8 cellular contexts compared by ENCODE assay signal in the genomic region with DNA sequence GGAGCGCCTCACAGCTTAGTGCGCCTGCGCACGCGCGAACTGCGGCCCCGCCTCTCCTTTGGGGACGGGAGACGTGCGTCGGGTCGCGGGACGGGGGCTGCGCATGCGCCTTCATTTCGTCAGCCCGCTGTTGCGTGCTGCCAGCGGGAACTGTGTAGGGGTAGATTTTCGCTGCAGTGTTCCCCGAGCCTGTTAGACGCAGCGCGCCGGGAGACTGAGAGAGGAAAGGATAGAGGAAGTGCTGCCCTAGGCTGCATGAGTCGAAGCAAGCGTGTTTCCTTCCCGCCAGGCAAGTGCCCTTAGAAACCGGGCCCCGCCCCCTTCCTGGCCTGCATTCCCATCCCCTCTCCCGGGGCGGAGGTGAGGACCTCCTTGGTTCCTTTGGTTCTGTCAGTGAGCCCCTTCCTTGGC. TPM values are rescaled to one million over a fixed set of nuclear protein-coding genes. Genes with fewer than 3 reads are reported as not detected.
DNase-seq lines count a peak whose midpoint lies in the region; ATAC-seq and TF ChIP-seq lines count a peak whose summit lies in the region.

No MANE protein-coding gene starts in this region.

- peak overlapping the region; percentile 97 for H3K4me3 ChIP-seq in adipocyte (ENCODE audit: low read length)
- peak overlapping the region; percentile 44 to 84 (median 55) for H3K4me3 ChIP-seq in transverse colon

- TF ChIP-seq CTCF in GM13977 (IDR thresholded peaks at IDR 0.05; ENCODE audit: extremely low read depth, insufficient read depth, missing control alignments) (no peak), transverse colon (IDR thresholded peaks at IDR 0.05) (no peak)

- peak overlapping the region; percentile 89 to 98 (median 93) for H3K27ac ChIP-seq in transverse colon

- H3K27me3 ChIP-seq in adipocyte (replicated peaks; ENCODE audit: control insufficient read depth, insufficient read depth, low read length) (no peaks in the 10 kb centered on the region), transverse colon (no peaks in the 10 kb centered on the region)

- TF ChIP-seq POLR2A in transverse colon (IDR thresholded peaks at IDR 0.05): peak; percentile 73

- no peak for TF ChIP-seq EP300 in transverse colon (IDR thresholded peaks at IDR 0.05; ENCODE audit: low read depth)

- in situ Hi-C loops in GM13977 (cut with MboI; ENCODE audit: low pct_unique_long_range_greater_than_20kb, low sequenced_read_pairs, unreplicated experiment) (no loop called here), transverse colon (cut with MboI; ENCODE audit: low pct_ligation_motif_present in 1 of 4, low pct_unique_long_range_greater_than_20kb in 1 of 4, low sequenced_read_pairs in 3 of 4) (loop anchor here in 3 of 4 donors (25.0 kb wide), 2 partner anchors 112 to 287 kb away; no protein-coding TSS in a partner anchor)

- H3K9me3 ChIP-seq in adipocyte (ENCODE audit: control insufficient read depth, low read length) (no peaks in the 10 kb centered on the region), transverse colon (no peaks in the 10 kb centered on the region)

- ATAC-seq in HG02852 (IDR thresholded peaks at IDR 0.05; ENCODE audit: unreplicated experiment): peak; percentile 82

- DNase-seq in GM13977 (ENCODE audit: low spot score) (peak; percentile 88), NCI-H1436 (lab: John Stamatoyannopoulos, UW) (peak; percentile 92), SW 1271 (lab: John Stamatoyannopoulos, UW) (peak; percentile 93 to 95), adipocyte (ENCODE audit: low read depth) (peak; percentile 98), cardiac septum (ENCODE audit: low spot score) (peak; percentile 98), pons (ENCODE audit: low spot score) (peak; percentile 94), transverse colon (peak; percentile 96)

- H3K36me3 ChIP-seq in adipocyte (ENCODE audit: control insufficient read depth, insufficient read depth, low read length, severe bottlenecking) (peaks cover 9% of the 10 kb centered on the region), transverse colon (no peaks in the 10 kb centered on the region)

- intact Hi-C loops in cardiac septum (cut with DNase I) (no loop called here), transverse colon (cut with DNase I; ENCODE audit: low total_unique reads) (no loop called here)

- peak overlapping the region; percentile 90 for H3K9ac ChIP-seq in adipocyte (ENCODE audit: low read length)

- H3K4me1 ChIP-seq in adipocyte (ENCODE audit: control insufficient read depth, insufficient read depth, low read length) (peaks cover 64% of the 10 kb centered on the region), transverse colon (peaks cover 9 to 83% (median 67%) of the 10 kb centered on the region in 4 donors)

- 0 to 1% methylated on average over 7 to 33 of the region's 34 CpGs for WGBS in transverse colon (ENCODE audit: low coverage in 1 of 2), 2 donors

RNA-seq across cellular contexts. Expression of gene ITGA1, which starts 12.3 kb away (rescaled TPM):
- total RNA-seq in cardiac septum (40.3 TPM), transverse colon (10 to 100 TPM; 42.6 to 83.2 (median 48.0) TPM)

RNA-seq across cellular contexts. Expression of gene PELO, which starts 12.3 kb away (rescaled TPM):
- total RNA-seq in cardiac septum (29.3 TPM), transverse colon (10 to 100 TPM; 10.1 to 62.3 (median 16.8) TPM)

Comparison
In these comparisons a context has a peak if more than half of its experiments do, and no peak if none do; other contexts are left out.
1. Peak in every context shown above with its lines: DNase-seq, ATAC-seq, H3K4me3 ChIP-seq and H3K27ac ChIP-seq.